Comparison of ENCODE assay signal across 18 cellular contexts in the genomic region with DNA sequence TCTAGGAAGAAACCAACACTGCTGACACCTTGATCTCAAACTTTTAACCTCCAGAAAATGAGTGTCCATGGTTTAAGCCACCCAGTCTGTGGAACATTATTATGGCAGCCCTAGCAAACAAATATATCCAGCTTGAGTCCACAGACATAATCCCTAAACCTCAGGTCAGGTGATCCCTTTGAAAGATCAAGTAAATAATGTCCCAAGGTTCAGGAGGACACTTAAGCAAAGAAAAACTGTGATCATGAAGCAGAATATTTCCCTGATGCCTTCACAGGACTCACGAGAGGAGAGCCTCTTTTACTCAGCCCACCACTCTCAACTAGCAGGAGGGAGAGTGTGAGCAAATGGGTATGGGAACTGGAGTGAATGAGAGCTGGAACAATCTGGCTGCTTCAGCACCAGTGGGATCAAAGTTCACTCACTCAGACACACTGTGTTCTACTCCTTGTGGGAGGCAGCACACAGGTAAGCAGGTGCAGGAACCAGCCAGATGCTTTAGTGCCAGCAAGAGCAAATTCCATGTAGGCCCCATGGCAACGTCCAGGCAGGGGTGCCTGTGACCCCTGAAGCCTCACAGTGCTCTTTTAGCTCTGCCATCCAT.
DNase-seq lines count a peak whose midpoint lies in the region; ATAC-seq, FAIRE-seq and TF ChIP-seq lines count a peak whose summit lies in the region.
"Had no signal": no experiment of that assay in that cellular context is flagged by ENCODE, and none has a peak within 500 bp of the region (broad histone marks: within the 10 kb centered on the region; RNA-seq: fewer than 3 reads in every experiment).

No MANE protein-coding gene starts in this region.

- FAIRE-seq in pancreas (lab: Jason Lieb, UNC), result no peak
- FAIRE-seq: K562 had no signal

- H3K27ac ChIP-seq in body of pancreas, result peak overlapping the region in 2 of 4 donors; percentile 0 to 39
- H3K27ac ChIP-seq in liver (ENCODE audit: low read depth in 1 of 2, low read length in 2 of 2), result no peak overlapping the region
- H3K27ac ChIP-seq in pancreas, result no peak overlapping the region
- H3K27ac ChIP-seq: HL-60 had no signal

- H3K27me3 ChIP-seq in body of pancreas, result no peaks in the 10 kb centered on the region
- no peaks in the 10 kb centered on the region for H3K27me3 ChIP-seq in liver (ENCODE audit: control insufficient read depth in 4 of 4, insufficient read depth in 4 of 4, low read length in 3 of 4)
- H3K27me3 ChIP-seq in pancreas, result no peaks in the 10 kb centered on the region

- ATAC-seq in body of pancreas (peak; percentile 91), pancreas (peak; percentile 86 to 100 (median 90)), GM21360 (IDR thresholded peaks at IDR 0.05; ENCODE audit: unreplicated experiment) (no peak), GM18907 (IDR thresholded peaks at IDR 0.05; ENCODE audit: unreplicated experiment) (no peak)
- ATAC-seq: GM23338, K562 had no signal

- no peak overlapping the region for H3K9ac ChIP-seq in liver (ENCODE audit: low read depth in 1 of 2, low read length in 2 of 2)

- H3K9me3 ChIP-seq in body of pancreas (no peaks in the 10 kb centered on the region), liver (ENCODE audit: control insufficient read depth in 4 of 4, low read length in 3 of 4) (no peaks in the 10 kb centered on the region), pancreas (no peaks in the 10 kb centered on the region)

- intact Hi-C loops in body of pancreas (cut with DNase I) (no loop called here), pancreas (cut with DNase I) (no loop called here)

- H3K4me3 ChIP-seq in body of pancreas (no peak overlapping the region), liver (ENCODE audit: low read depth in 1 of 3, low read length in 3 of 3) (no peak overlapping the region), pancreas (no peak overlapping the region)
- H3K4me3 ChIP-seq: GM23338, K562 had no signal

- 47 to 50% methylated on average over 2 of the region's 2 CpGs for WGBS in body of pancreas, 2 donors
- 55% methylated on average over 2 of the region's 2 CpGs for WGBS in liver
- WGBS in pancreas, 2 donors, result 36 to 58% methylated on average over 2 of the region's 2 CpGs

- DNase-seq in DMS53 (lab: John Stamatoyannopoulos, UW) (peak; percentile 89), body of pancreas (peak; percentile 44 to 75 (median 66)), pancreas (peak in 4 of 6 donors; percentile 16 to 50 (median 40)), AG08396 (ENCODE audit: low spot score) (no peak), NCI-H345 treated with DMSO at 0.1 percent for 48 hours (lab: John Stamatoyannopoulos, UW; ENCODE audit: unreplicated experiment) (no peak)
- DNase-seq: ACHN; C1 segment of cervical spinal cord; CD4-positive, alpha-beta T cell; DMS153; GF-D8; HCEC 1CT; HFFc6 had no signal

- peaks cover 6% of the 10 kb centered on the region for H3K4me1 ChIP-seq in body of pancreas
- H3K4me1 ChIP-seq in liver (ENCODE audit: control insufficient read depth in 4 of 4, insufficient read depth in 4 of 4, low read length in 3 of 4), result peaks cover 0 to 4% (median 2%) of the 10 kb centered on the region in 4 donors
- no peaks in the 10 kb centered on the region for H3K4me1 ChIP-seq in pancreas

- no peak for TF ChIP-seq CTCF in body of pancreas (IDR thresholded peaks at IDR 0.05)
- TF ChIP-seq CTCF in liver (IDR thresholded peaks at IDR 0.05; ENCODE audit: low read depth, low read length, missing input control), result no peak
- TF ChIP-seq CTCF in pancreas (IDR thresholded peaks at IDR 0.05), result no peak

- peak in 1 of 2 donors; percentile 17 for TF ChIP-seq RAD21 in liver (IDR thresholded peaks at IDR 0.05)

- no peaks in the 10 kb centered on the region for H3K36me3 ChIP-seq in body of pancreas (replicated peaks in 1 of 2; ENCODE audit: insufficient read depth in 1 of 2, low read depth in 2 of 2)
- no peaks in the 10 kb centered on the region for H3K36me3 ChIP-seq in liver (ENCODE audit: control insufficient read depth in 4 of 4, insufficient read depth in 3 of 4, low read depth in 1 of 4, low read length in 3 of 4)
- H3K36me3 ChIP-seq in pancreas, result no peaks in the 10 kb centered on the region

- TF ChIP-seq POLR2A in body of pancreas (IDR thresholded peaks at IDR 0.05), result no peak

TF ChIP-seq in liver, 16 proteins besides CTCF, POLR2A, EP300 and RAD21:
- TF ChIP-seq YY1 (IDR thresholded peaks at IDR 0.05) (no peak), SP1 (IDR thresholded peaks at IDR 0.05) (peak; percentile 14), HNF4A (conservative IDR thresholded peaks at IDR 0.05) (peak; percentile 63)
- TF ChIP-seq, protein P1, sequence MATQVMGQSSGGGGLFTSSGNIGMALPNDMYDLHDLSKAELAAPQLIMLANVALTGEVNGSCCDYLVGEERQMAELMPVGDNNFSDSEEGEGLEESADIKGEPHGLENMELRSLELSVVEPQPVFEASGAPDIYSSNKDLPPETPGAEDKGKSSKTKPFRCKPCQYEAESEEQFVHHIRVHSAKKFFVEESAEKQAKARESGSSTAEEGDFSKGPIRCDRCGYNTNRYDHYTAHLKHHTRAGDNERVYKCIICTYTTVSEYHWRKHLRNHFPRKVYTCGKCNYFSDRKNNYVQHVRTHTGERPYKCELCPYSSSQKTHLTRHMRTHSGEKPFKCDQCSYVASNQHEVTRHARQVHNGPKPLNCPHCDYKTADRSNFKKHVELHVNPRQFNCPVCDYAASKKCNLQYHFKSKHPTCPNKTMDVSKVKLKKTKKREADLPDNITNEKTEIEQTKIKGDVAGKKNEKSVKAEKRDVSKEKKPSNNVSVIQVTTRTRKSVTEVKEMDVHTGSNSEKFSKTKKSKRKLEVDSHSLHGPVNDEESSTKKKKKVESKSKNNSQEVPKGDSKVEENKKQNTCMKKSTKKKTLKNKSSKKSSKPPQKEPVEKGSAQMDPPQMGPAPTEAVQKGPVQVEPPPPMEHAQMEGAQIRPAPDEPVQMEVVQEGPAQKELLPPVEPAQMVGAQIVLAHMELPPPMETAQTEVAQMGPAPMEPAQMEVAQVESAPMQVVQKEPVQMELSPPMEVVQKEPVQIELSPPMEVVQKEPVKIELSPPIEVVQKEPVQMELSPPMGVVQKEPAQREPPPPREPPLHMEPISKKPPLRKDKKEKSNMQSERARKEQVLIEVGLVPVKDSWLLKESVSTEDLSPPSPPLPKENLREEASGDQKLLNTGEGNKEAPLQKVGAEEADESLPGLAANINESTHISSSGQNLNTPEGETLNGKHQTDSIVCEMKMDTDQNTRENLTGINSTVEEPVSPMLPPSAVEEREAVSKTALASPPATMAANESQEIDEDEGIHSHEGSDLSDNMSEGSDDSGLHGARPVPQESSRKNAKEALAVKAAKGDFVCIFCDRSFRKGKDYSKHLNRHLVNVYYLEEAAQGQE (IDR thresholded peaks at IDR 0.05), result no peak

Comparison
In these comparisons a context has a peak if more than half of its experiments do, and no peak if none do; other contexts are left out.
1. DNase-seq: peak in DMS53 (single experiment), body of pancreas (4 of 4) and pancreas (4 of 6); none in AG08396 (single experiment) and NCI-H345 treated with DMSO at 0.1 percent for 48 hours (single experiment).
2. ATAC-seq: peak in body of pancreas (single experiment) and pancreas (4 of 4); none in GM21360 (single experiment) and GM18907 (single experiment).